Comparison of ENCODE assay signal across 8 cellular contexts in genomic region chr16:69328854-69329316, GRCh38. TPM values are rescaled to one million over a fixed set of nuclear protein-coding genes. Genes with fewer than 3 reads are reported as not detected.
A peak's percentile ranks its signal among the peaks of the same experiment; 100 is the strongest.
DNase-seq lines count a peak whose midpoint lies in the region; ATAC-seq and TF ChIP-seq lines count a peak whose summit lies in the region.

No MANE protein-coding gene starts in this region.

- no peaks in the 10 kb centered on the region for H3K9me3 Mint-ChIP-seq in HFFc6
- H3K9me3 Mint-ChIP-seq in activated T-helper 2 cell treated with anti-CD3 and anti-CD28 coated beads, Interferon-gamma antibody, Interleukin-2, Interleukin-4, amounts not matched to agents 10 μg/mL and 5 μg/mL and 100 μg/mL, durations not matched to agents 14 hours and 24 hours and 36 hours, result no peaks in the 10 kb centered on the region

- peaks cover 6% of the 10 kb centered on the region for H3K27me3 Mint-ChIP-seq in HFFc6 (ENCODE audit: insufficient read depth)
- no peaks in the 10 kb centered on the region for H3K27me3 Mint-ChIP-seq in activated T-helper 2 cell treated with anti-CD3 and anti-CD28 coated beads, Interferon-gamma antibody, Interleukin-2, Interleukin-4, amounts not matched to agents 10 μg/mL and 5 μg/mL and 100 μg/mL, durations not matched to agents 14 hours and 24 hours and 36 hours (ENCODE audit: low read depth)

- peaks cover 37% of the 10 kb centered on the region for H3K4me1 Mint-ChIP-seq in HFFc6 (ENCODE audit: low read depth)
- peaks cover 31% of the 10 kb centered on the region for H3K4me1 Mint-ChIP-seq in activated T-helper 2 cell treated with anti-CD3 and anti-CD28 coated beads, Interferon-gamma antibody, Interleukin-2, Interleukin-4, amounts not matched to agents 10 μg/mL and 5 μg/mL and 100 μg/mL, durations not matched to agents 14 hours and 24 hours and 36 hours (ENCODE audit: low read depth)

- TF ChIP-seq CTCF in HFFc6 (IDR thresholded peaks at IDR 0.05) (no peak), right lobe of liver (IDR thresholded peaks at IDR 0.05) (no peak), GM13977 (IDR thresholded peaks at IDR 0.05; ENCODE audit: extremely low read depth, insufficient read depth, missing control alignments) (no peak)

- peaks cover 0 to 35% (median 4%) of the 10 kb centered on the region in 4 donors for H3K36me3 ChIP-seq in right lobe of liver

- H3K4me1 ChIP-seq in right lobe of liver, result peaks cover 3 to 57% (median 28%) of the 10 kb centered on the region in 4 donors

- H3K27me3 ChIP-seq in right lobe of liver, result no peaks in the 10 kb centered on the region

- peaks cover 29% of the 10 kb centered on the region for H3K36me3 Mint-ChIP-seq in HFFc6 (ENCODE audit: low read depth)
- peaks cover 69% of the 10 kb centered on the region for H3K36me3 Mint-ChIP-seq in activated T-helper 2 cell treated with anti-CD3 and anti-CD28 coated beads, Interferon-gamma antibody, Interleukin-2, Interleukin-4, amounts not matched to agents 10 μg/mL and 5 μg/mL and 100 μg/mL, durations not matched to agents 14 hours and 24 hours and 36 hours (ENCODE audit: low read depth)

- DNase-seq in AG08396 (ENCODE audit: low spot score) (peak; percentile 74), HFFc6 (no peak), right lobe of liver (peak in 1 of 3 donors; percentile 45), ecto neural progenitor cell (ENCODE audit: low spot score) (no peak), GM13977 (ENCODE audit: low spot score) (no peak), NCI-H2081 treated with DMSO at 0.1 percent for 48 hours (lab: John Stamatoyannopoulos, UW) (no peak)
- DNase-seq in activated T-helper 2 cell treated with anti-CD3 and anti-CD28 coated beads, Interferon-gamma antibody, Interleukin-2, Interleukin-4, amounts not matched to agents 10 μg/mL and 5 μg/mL and 100 μg/mL, durations not matched to agents 14 hours and 24 hours and 36 hours (ENCODE audit: low spot score), result no peak

- peak overlapping the region; percentile 67 for H3K27ac Mint-ChIP-seq in HFFc6
- no peak overlapping the region for H3K27ac Mint-ChIP-seq in activated T-helper 2 cell treated with anti-CD3 and anti-CD28 coated beads, Interferon-gamma antibody, Interleukin-2, Interleukin-4, amounts not matched to agents 10 μg/mL and 5 μg/mL and 100 μg/mL, durations not matched to agents 14 hours and 24 hours and 36 hours

- intact Hi-C loops in activated T-helper 2 cell treated with anti-CD3 and anti-CD28 coated beads, Interferon-gamma antibody, Interleukin-2, Interleukin-4, amounts not matched to agents 10 μg/mL and 5 μg/mL and 100 μg/mL, durations not matched to agents 14 hours and 24 hours and 36 hours (cut with micrococcal nuclease), result no loop called here
- intact Hi-C loops in right lobe of liver (cut with DNase I), result no loop called here

- no peak for TF ChIP-seq POLR2A in right lobe of liver (IDR thresholded peaks at IDR 0.05)

- ATAC-seq in right lobe of liver (no peak), GM21529 (IDR thresholded peaks at IDR 0.05; ENCODE audit: unreplicated experiment) (no peak)

- H3K4me3 ChIP-seq in right lobe of liver, result peak overlapping the region; percentile 89 to 99 (median 95)

- in situ Hi-C loops in GM13977 (cut with MboI; ENCODE audit: low pct_unique_long_range_greater_than_20kb, low sequenced_read_pairs, unreplicated experiment), result no loop called here

- no peaks in the 10 kb centered on the region for H3K9me3 ChIP-seq in right lobe of liver

- H3K4me3 Mint-ChIP-seq in HFFc6, result peak overlapping the region; percentile 89
- peak overlapping the region; percentile 81 for H3K4me3 Mint-ChIP-seq in activated T-helper 2 cell treated with anti-CD3 and anti-CD28 coated beads, Interferon-gamma antibody, Interleukin-2, Interleukin-4, amounts not matched to agents 10 μg/mL and 5 μg/mL and 100 μg/mL, durations not matched to agents 14 hours and 24 hours and 36 hours (ENCODE audit: low read depth)

- 38% methylated on average over 5 of the region's 10 CpGs for WGBS in right lobe of liver (ENCODE audit: insufficient coverage, low coverage, low lambda C conversion rate, missing lambda C conversion rate)

- H3K27ac ChIP-seq in right lobe of liver, result peak overlapping the region in 2 of 3 donors; percentile 81 to 95

RNA-seq across cellular contexts. Expression of gene PDF, which starts 1.5 kb away (rescaled TPM):
- 10 to 100 TPM; 14.5 to 21.1 (median 16.5) TPM for total RNA-seq in HFFc6 (2021; fragmentation: NEBNext Ultra II Directional; extraction: Animal tissue kit (Norgen Biotek cat#: 25700))
- total RNA-seq in activated T-helper 2 cell treated with anti-CD3 and anti-CD28 coated beads, Interferon-gamma antibody, Interleukin-2, Interleukin-4, amounts not matched to agents 10 μg/mL and 5 μg/mL and 100 μg/mL, durations not matched to agents 14 hours and 24 hours and 36 hours, result 15.5 and 17.8 TPM in 2 replicates
- total RNA-seq in right lobe of liver, result 10 to 100 TPM; 13.5 to 38.5 (median 15.7) TPM

RNA-seq across cellular contexts. Expression of gene COG8, which starts 10.5 kb away (rescaled TPM):
- total RNA-seq in HFFc6 (2021; fragmentation: NEBNext Ultra II Directional; extraction: Animal tissue kit (Norgen Biotek cat#: 25700)), result 10 to 100 TPM; 29.4 to 36.8 (median 35.2) TPM
- 41.5 and 42.9 TPM in 2 replicates for total RNA-seq in activated T-helper 2 cell treated with anti-CD3 and anti-CD28 coated beads, Interferon-gamma antibody, Interleukin-2, Interleukin-4, amounts not matched to agents 10 μg/mL and 5 μg/mL and 100 μg/mL, durations not matched to agents 14 hours and 24 hours and 36 hours
- total RNA-seq in right lobe of liver, result 10 to 100 TPM; 16.0 to 35.5 (median 25.3) TPM

RNA-seq across cellular contexts. Expression of gene NIP7, which starts 10.7 kb away (rescaled TPM):
- total RNA-seq in HFFc6 (2021; fragmentation: NEBNext Ultra II Directional; extraction: Animal tissue kit (Norgen Biotek cat#: 25700)), result 10 to 100 TPM; 34.7 to 43.5 (median 37.1) TPM
- 60.5 and 60.8 TPM in 2 replicates for total RNA-seq in activated T-helper 2 cell treated with anti-CD3 and anti-CD28 coated beads, Interferon-gamma antibody, Interleukin-2, Interleukin-4, amounts not matched to agents 10 μg/mL and 5 μg/mL and 100 μg/mL, durations not matched to agents 14 hours and 24 hours and 36 hours
- total RNA-seq in right lobe of liver, result 10 to 100 TPM in 3 of 6 experiments, 1 to 10 TPM in 3; 6.9 to 11.3 (median 9.4) TPM

RNA-seq across cellular contexts. Expression of gene VPS4A, which starts 17.7 kb away (rescaled TPM):
- 10 to 100 TPM; 33.2 to 39.8 (median 36.7) TPM for total RNA-seq in HFFc6 (2021; fragmentation: NEBNext Ultra II Directional; extraction: Animal tissue kit (Norgen Biotek cat#: 25700))
- total RNA-seq in activated T-helper 2 cell treated with anti-CD3 and anti-CD28 coated beads, Interferon-gamma antibody, Interleukin-2, Interleukin-4, amounts not matched to agents 10 μg/mL and 5 μg/mL and 100 μg/mL, durations not matched to agents 14 hours and 24 hours and 36 hours, result 34.6 and 36.3 TPM in 2 replicates
- total RNA-seq in right lobe of liver, result 10 to 100 TPM in 5 of 6 experiments, 1 to 10 TPM in 1; 9.6 to 15.3 (median 12.3) TPM

RNA-seq across cellular contexts. Expression of gene TMED6, which starts 22.7 kb away (rescaled TPM):
- total RNA-seq in HFFc6 (2021; fragmentation: NEBNext Ultra II Directional; extraction: Animal tissue kit (Norgen Biotek cat#: 25700)), result under 1 TPM in 4 of 6 experiments, not detected in 2; 0.21 to 0.40 (median 0.26) TPM
- total RNA-seq in activated T-helper 2 cell treated with anti-CD3 and anti-CD28 coated beads, Interferon-gamma antibody, Interleukin-2, Interleukin-4, amounts not matched to agents 10 μg/mL and 5 μg/mL and 100 μg/mL, durations not matched to agents 14 hours and 24 hours and 36 hours, result 1.8 and 1.9 TPM in 2 replicates
- 1 to 10 TPM; 1.6 to 9.9 (median 2.6) TPM for total RNA-seq in right lobe of liver
